ENCODE assay signal across 19 cellular contexts in genomic region chr1:3195966-3196515, GRCh38.
DNase-seq lines count a peak whose midpoint lies in the region; ATAC-seq and TF ChIP-seq lines count a peak whose summit lies in the region.
"Had no signal": no experiment of that assay in that cellular context is flagged by ENCODE, and none has a peak within 500 bp of the region (broad histone marks: within the 10 kb centered on the region; RNA-seq: fewer than 3 reads in every experiment).

No MANE protein-coding gene starts in this region.

- no peak for TF ChIP-seq EP300 in tibial nerve (IDR thresholded peaks at IDR 0.05)

- intact Hi-C loops in heart left ventricle (cut with DNase I) = loop anchor here in 1 of 10 donors (5.0 kb wide), 1 partner anchor 86 kb away; no protein-coding TSS in a partner anchor
- intact Hi-C loops in left ventricle myocardium superior (cut with micrococcal nuclease) = no loop called here
- intact Hi-C loops in esophagus squamous epithelium (cut with DNase I) = no loop called here

- H3K27me3 ChIP-seq in heart left ventricle (no peaks in the 10 kb centered on the region), esophagus squamous epithelium (peaks cover 0 to 11% (median 0%) of the 10 kb centered on the region in 4 donors), tibial nerve (no peaks in the 10 kb centered on the region)

- H3K4me3 ChIP-seq in heart left ventricle (no peak overlapping the region), esophagus squamous epithelium (no peak overlapping the region), tibial nerve (no peak overlapping the region)

- H3K27ac ChIP-seq in heart left ventricle (peak overlapping the region; percentile 6 to 86 (median 52)), esophagus squamous epithelium (peak overlapping the region in 3 of 4 donors; percentile 56 to 79 (median 66)), tibial nerve (peak overlapping the region; percentile 39 to 85 (median 72))
- H3K27ac ChIP-seq: KMS-11, RWPE1 had no signal

- DNase-seq in heart left ventricle (no peak), left ventricle myocardium superior (no peak), esophagus squamous epithelium (lab: John Stamatoyannopoulos, UW) (no peak), retina (peak; percentile 4), tibial nerve (ENCODE audit: low spot score in 2 of 2) (no peak), GM19240 (ENCODE audit: insufficient read length, low spot score) (no peak)
- no peak for DNase-seq in stimulated activated naive CD8-positive, alpha-beta T cell treated with anti-CD3 and anti-CD28 coated beads, Interleukin-15, amount 100 ng/mL, for 72 hours
- DNase-seq: 8988T; CD8-positive, alpha-beta memory T cell; DMS79 treated with DMSO at 0.1 percent for 48 hours; HCEC 1CT; NCI-H1436 treated with DMSO at 0.1 percent for 48 hours; NCI-H2029 treated with DMSO at 0.1 percent for 48 hours; NCI-H2171 treated with DMSO at 0.1 percent for 48 hours; NCI-H446 treated with DMSO at 0.1 percent for 48 hours; PC-3 had no signal

- TF ChIP-seq CTCF in heart left ventricle (IDR thresholded peaks at IDR 0.05) (no peak), esophagus squamous epithelium (IDR thresholded peaks at IDR 0.05) (no peak), tibial nerve (IDR thresholded peaks at IDR 0.05) (no peak)

- peak overlapping the region in 1 of 2 donors; percentile 19 for H3K27ac Mint-ChIP-seq in stimulated activated naive CD8-positive, alpha-beta T cell treated with anti-CD3 and anti-CD28 coated beads, Interleukin-15, amount 100 ng/mL, for 72 hours
- H3K27ac Mint-ChIP-seq: CD8-positive, alpha-beta memory T cell had no signal

- TF ChIP-seq POLR2A in heart left ventricle (IDR thresholded peaks at IDR 0.05) = no peak
- TF ChIP-seq POLR2A in esophagus squamous epithelium (IDR thresholded peaks at IDR 0.05) = no peak
- no peak for TF ChIP-seq POLR2A in tibial nerve (IDR thresholded peaks at IDR 0.05)

- H3K4me3 Mint-ChIP-seq in stimulated activated naive CD8-positive, alpha-beta T cell treated with anti-CD3 and anti-CD28 coated beads, Interleukin-15, amount 100 ng/mL, for 72 hours = no peak overlapping the region
- H3K4me3 Mint-ChIP-seq: CD8-positive, alpha-beta memory T cell had no signal

- H3K4me1 ChIP-seq in heart left ventricle = peaks cover 0 to 45% (median 21%) of the 10 kb centered on the region in 12 donors
- H3K4me1 ChIP-seq in esophagus squamous epithelium = peaks cover 0 to 5% (median 0%) of the 10 kb centered on the region in 3 donors
- peaks cover 0 to 49% (median 24%) of the 10 kb centered on the region in 4 donors for H3K4me1 ChIP-seq in tibial nerve

- no peaks in the 10 kb centered on the region for H3K9me3 ChIP-seq in heart left ventricle
- H3K9me3 ChIP-seq in esophagus squamous epithelium = no peaks in the 10 kb centered on the region
- peaks cover 0 to 10% (median 0%) of the 10 kb centered on the region in 4 donors for H3K9me3 ChIP-seq in tibial nerve

- peaks cover 0 to 5% (median 0%) of the 10 kb centered on the region in 9 donors for H3K36me3 ChIP-seq in heart left ventricle
- no peaks in the 10 kb centered on the region for H3K36me3 ChIP-seq in esophagus squamous epithelium
- peaks cover 0 to 9% (median 0%) of the 10 kb centered on the region in 3 donors for H3K36me3 ChIP-seq in tibial nerve

- H3K9me3 Mint-ChIP-seq in stimulated activated naive CD8-positive, alpha-beta T cell treated with anti-CD3 and anti-CD28 coated beads, Interleukin-15, amount 100 ng/mL, for 72 hours = no peaks in the 10 kb centered on the region
- H3K9me3 Mint-ChIP-seq: CD8-positive, alpha-beta memory T cell had no signal

- ATAC-seq in heart left ventricle (no peak), left ventricle myocardium superior (no peak), HG02840 (IDR thresholded peaks at IDR 0.05; ENCODE audit: low FRiP score, unreplicated experiment) (no peak)
- ATAC-seq in stimulated activated naive CD8-positive, alpha-beta T cell treated with anti-CD3 and anti-CD28 coated beads, Interleukin-15, amount 100 ng/mL, for 72 hours = no peak
- ATAC-seq: PC-3 had no signal

- H3K27me3 Mint-ChIP-seq in stimulated activated naive CD8-positive, alpha-beta T cell treated with anti-CD3 and anti-CD28 coated beads, Interleukin-15, amount 100 ng/mL, for 72 hours = no peaks in the 10 kb centered on the region

- no peaks in the 10 kb centered on the region for H3K4me1 Mint-ChIP-seq in stimulated activated naive CD8-positive, alpha-beta T cell treated with anti-CD3 and anti-CD28 coated beads, Interleukin-15, amount 100 ng/mL, for 72 hours
- H3K4me1 Mint-ChIP-seq: CD8-positive, alpha-beta memory T cell had no signal

- 60 to 81% (median 77%) methylated on average over 5 to 10 of the region's 10 CpGs for WGBS in heart left ventricle, 4 donors
- no CpG with 5 or more reads among the region's 10 CpGs for WGBS in esophagus squamous epithelium, 2 donors
- WGBS in tibial nerve, 2 donors = 32 to 66% methylated on average over 3 to 10 of the region's 10 CpGs
